In the genomic region with DNA sequence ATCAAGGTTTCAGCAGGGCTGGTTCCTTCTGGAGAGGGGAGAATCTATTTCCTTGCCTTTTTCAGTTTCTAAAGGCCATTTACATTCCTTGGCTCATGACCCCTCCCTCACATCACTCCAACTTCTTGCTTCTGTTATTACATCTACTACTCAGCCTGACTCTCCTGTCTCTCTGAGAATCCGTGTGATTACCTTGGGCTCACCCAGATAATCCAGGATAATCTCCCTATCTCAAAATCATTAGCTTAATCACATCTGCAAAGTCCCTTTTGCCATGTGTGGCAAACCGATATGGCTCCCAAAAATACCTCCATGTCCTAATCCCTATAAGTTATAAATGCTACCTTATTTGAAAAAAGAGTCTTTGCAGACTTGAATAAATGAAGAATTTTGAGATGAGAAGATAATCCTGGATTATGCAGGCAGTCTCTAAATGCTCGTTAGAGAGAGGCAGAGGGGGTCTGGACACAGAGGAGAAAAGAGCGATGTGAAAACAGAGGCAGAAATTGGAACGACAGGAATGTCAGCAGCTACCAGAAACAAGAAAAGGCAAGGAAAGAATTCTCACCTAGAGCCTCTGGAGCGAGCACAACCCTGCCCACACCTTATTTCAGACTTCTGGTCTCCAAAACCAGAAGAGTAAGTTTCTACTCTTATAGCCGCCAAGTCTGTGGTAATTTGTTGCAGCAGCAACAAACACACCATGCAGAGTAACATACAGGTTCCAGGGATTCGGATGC, we compare ENCODE assay signal across 1 cellular context.
A peak's percentile ranks its signal among the peaks of the same experiment; 100 is the strongest.
TF ChIP-seq lines count a peak whose summit lies in the region.

No MANE protein-coding gene starts in this region.

TF ChIP-seq in H1, 55 proteins besides CTCF, POLR2A, EP300 and RAD21:
- peak; percentile 63 for TF ChIP-seq CHD7 (IDR thresholded peaks at IDR 0.05; ENCODE audit: insufficient replicate concordance, low read length)
- no peak for TF ChIP-seq FOSL1 (IDR thresholded peaks at IDR 0.05; ENCODE audit: insufficient read depth, low read depth, low read length)
- TF ChIP-seq CBX8 (IDR thresholded peaks at IDR 0.05; ENCODE audit: borderline replicate concordance, low read depth, low read length): no peak
- TF ChIP-seq SP1 (IDR thresholded peaks at IDR 0.05; ENCODE audit: low read depth, low read length): 0 out of 2 replicates have a peak, but pooled peaks have one; percentile 47
- TF ChIP-seq RXRA (IDR thresholded peaks at IDR 0.05; ENCODE audit: insufficient read depth, low read depth, low read length): no peak
- no peak for TF ChIP-seq CTBP2 (IDR thresholded peaks at IDR 0.05; ENCODE audit: borderline replicate concordance, insufficient read depth, insufficient read length, low read length)
- TF ChIP-seq TEAD4 (IDR thresholded peaks at IDR 0.05; ENCODE audit: low read depth, low read length): peak; percentile 95
- TF ChIP-seq PHF8 (conservative IDR thresholded peaks at IDR 0.05; ENCODE audit: low read depth, low read length): no peak
- no peak for TF ChIP-seq POLR2AphosphoS5 (IDR thresholded peaks at IDR 0.05; ENCODE audit: low read depth, low read length)
- no peak for TF ChIP-seq ZNF274 (IDR thresholded peaks at IDR 0.05; ENCODE audit: borderline replicate concordance, extremely low read depth, low read length)
- TF ChIP-seq SIRT6 (IDR thresholded peaks at IDR 0.05; ENCODE audit: low read length): no peak
- peak; percentile 85 for TF ChIP-seq ASH2L (IDR thresholded peaks at IDR 0.05; ENCODE audit: low read length)
- TF ChIP-seq CBX5 (IDR thresholded peaks at IDR 0.05; ENCODE audit: low read depth, low read length): no peak
- TF ChIP-seq RBBP5 (IDR thresholded peaks at IDR 0.05; ENCODE audit: borderline replicate concordance, low read depth, low read length): no peak
TF ChIP-seq in H1: peak in this region for 4.
